In genomic region chr3:115469649-115470048, GRCh38 we compare ENCODE assay signal across 16 cellular contexts.
DNase-seq lines count a peak whose midpoint lies in the region; ATAC-seq and TF ChIP-seq lines count a peak whose summit lies in the region.
"Had no signal": no experiment of that assay in that cellular context is flagged by ENCODE, and none has a peak within 500 bp of the region (broad histone marks: within the 10 kb centered on the region; RNA-seq: fewer than 3 reads in every experiment).

No MANE protein-coding gene starts in this region.

- H3K4me1 ChIP-seq in stomach: no peaks in the 10 kb centered on the region

- H3K27ac ChIP-seq in stomach: no peak overlapping the region

- no peaks in the 10 kb centered on the region for H3K36me3 Mint-ChIP-seq in endothelial cell (ENCODE audit: low read depth, unreplicated experiment)
- H3K36me3 Mint-ChIP-seq: activated CD8-positive, alpha-beta memory T cell treated with anti-CD3 and anti-CD28 coated beads, Interleukin-2, amount 10 ng/mL, durations not matched to agents 7 days and 5 days had no signal

- peak; percentile 43 for DNase-seq in A172 (ENCODE audit: low spot score)
- DNase-seq in NCI-H774 (lab: John Stamatoyannopoulos, UW): peak; percentile 72
- no peak for DNase-seq in endothelial cell (ENCODE audit: low spot score)
- no peak for DNase-seq in stomach
- DNase-seq: activated CD8-positive, alpha-beta memory T cell treated with anti-CD3 and anti-CD28 coated beads, Interleukin-2, amount 10 ng/mL, durations not matched to agents 7 days and 5 days; amniotic stem cell; effector memory CD8-positive, alpha-beta T cell; GDM1; hypothalamus; NCI-H526 treated with DMSO at 0.1 percent for 48 hours; SW 1271 had no signal

- no peaks in the 10 kb centered on the region for H3K27me3 ChIP-seq in stomach

- WGBS in stomach, 5 donors: 50 to 74% (median 60%) methylated on average over 3 of the region's 3 CpGs

- TF ChIP-seq POLR2A in stomach (IDR thresholded peaks at IDR 0.05): no peak

- ATAC-seq in GM19397 (IDR thresholded peaks at IDR 0.05; ENCODE audit: unreplicated experiment) (peak; percentile 63), HG03354 (IDR thresholded peaks at IDR 0.05; ENCODE audit: poor library complexity, severe bottlenecking, unreplicated experiment) (peak; percentile 93), GM21717 (IDR thresholded peaks at IDR 0.05; ENCODE audit: unreplicated experiment) (no peak), HG03469 (IDR thresholded peaks at IDR 0.05; ENCODE audit: unreplicated experiment) (no peak)
- ATAC-seq: activated CD8-positive, alpha-beta memory T cell treated with anti-CD3 and anti-CD28 coated beads, Interleukin-2, amount 10 ng/mL, durations not matched to agents 7 days and 5 days; effector memory CD8-positive, alpha-beta T cell; K562 had no signal

- no peaks in the 10 kb centered on the region for H3K36me3 ChIP-seq in stomach

- no peak overlapping the region for H3K4me3 ChIP-seq in stomach
- H3K4me3 ChIP-seq: K562 had no signal

- H3K4me3 Mint-ChIP-seq in endothelial cell (ENCODE audit: unreplicated experiment): no peak overlapping the region
- H3K4me3 Mint-ChIP-seq: activated CD8-positive, alpha-beta memory T cell treated with anti-CD3 and anti-CD28 coated beads, Interleukin-2, amount 10 ng/mL, durations not matched to agents 7 days and 5 days; effector memory CD8-positive, alpha-beta T cell had no signal

- TF ChIP-seq CTCF in endothelial cell (IDR thresholded peaks at IDR 0.05; ENCODE audit: unreplicated experiment): no peak
- TF ChIP-seq CTCF in stomach (IDR thresholded peaks at IDR 0.05): no peak

- no peak overlapping the region for H3K27ac Mint-ChIP-seq in endothelial cell (ENCODE audit: unreplicated experiment)
- H3K27ac Mint-ChIP-seq: activated CD8-positive, alpha-beta memory T cell treated with anti-CD3 and anti-CD28 coated beads, Interleukin-2, amount 10 ng/mL, durations not matched to agents 7 days and 5 days; effector memory CD8-positive, alpha-beta T cell had no signal

- no peaks in the 10 kb centered on the region for H3K9me3 Mint-ChIP-seq in endothelial cell (ENCODE audit: unreplicated experiment)
- H3K9me3 Mint-ChIP-seq: effector memory CD8-positive, alpha-beta T cell had no signal

- H3K27me3 Mint-ChIP-seq in endothelial cell (ENCODE audit: unreplicated experiment): no peaks in the 10 kb centered on the region

- TF ChIP-seq EP300 in stomach (IDR thresholded peaks at IDR 0.05): no peak

- no peaks in the 10 kb centered on the region for H3K9me3 ChIP-seq in stomach

- intact Hi-C loops in stomach (cut with DNase I; ENCODE audit: low total_unique reads): no loop called here

- H3K4me1 Mint-ChIP-seq in endothelial cell (ENCODE audit: unreplicated experiment): peaks cover 3% of the 10 kb centered on the region
- H3K4me1 Mint-ChIP-seq: activated CD8-positive, alpha-beta memory T cell treated with anti-CD3 and anti-CD28 coated beads, Interleukin-2, amount 10 ng/mL, durations not matched to agents 7 days and 5 days had no signal

Comparison
In these comparisons a context has a peak if more than half of its experiments do, and no peak if none do; other contexts are left out.
1. DNase-seq: peak in A172 (single experiment) and NCI-H774 (single experiment); none in endothelial cell (single experiment) and stomach (single experiment).
2. ATAC-seq: peak in GM19397 (single experiment) and HG03354 (single experiment); none in GM21717 (single experiment) and HG03469 (single experiment).